ENCODE assay signal across 10 cellular contexts in the genomic region with DNA sequence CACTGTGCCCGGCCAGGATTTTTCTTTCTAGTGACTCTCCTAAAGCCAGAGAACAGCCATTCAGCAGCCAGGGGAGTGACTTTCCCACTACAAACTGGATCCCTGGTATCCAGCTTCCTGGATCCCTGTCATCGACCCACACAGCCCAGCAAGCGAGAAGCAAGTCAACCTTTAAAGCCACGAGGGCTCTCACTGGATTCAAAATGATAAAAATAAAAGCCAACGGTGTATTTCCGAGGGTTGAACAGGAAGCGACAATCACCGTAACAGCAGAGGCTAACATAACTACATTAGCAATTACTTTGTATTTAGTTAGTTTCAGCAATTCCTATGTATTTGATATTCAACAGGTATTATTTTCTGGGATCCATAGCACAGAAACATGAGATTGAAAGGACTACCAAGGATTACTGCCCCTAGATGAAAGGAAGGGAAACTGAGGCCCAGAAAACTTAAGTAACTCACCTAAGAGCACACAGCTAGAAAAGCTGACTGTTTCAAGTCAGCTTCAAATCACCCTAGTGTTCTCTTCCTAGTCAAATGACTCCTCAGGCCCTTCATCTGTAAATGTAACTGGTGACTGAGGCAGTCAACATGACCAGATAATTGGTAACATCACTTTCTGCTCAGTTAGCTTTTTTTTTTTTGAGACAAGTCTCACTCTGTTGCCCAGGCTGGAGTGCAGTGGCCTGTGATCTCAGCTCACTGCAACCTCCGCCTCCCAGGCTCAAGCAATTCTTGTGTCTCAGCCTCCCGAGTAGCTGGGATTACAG. TPM values are rescaled to one million over a fixed set of nuclear protein-coding genes. Genes with fewer than 3 reads are reported as not detected.
A peak's percentile ranks its signal among the peaks of the same experiment; 100 is the strongest.
DNase-seq lines count a peak whose midpoint lies in the region; ATAC-seq and TF ChIP-seq lines count a peak whose summit lies in the region.
"Had no signal": no experiment of that assay in that cellular context is flagged by ENCODE, and none has a peak within 500 bp of the region (broad histone marks: within the 10 kb centered on the region; RNA-seq: fewer than 3 reads in every experiment).

No MANE protein-coding gene starts in this region.

- TF ChIP-seq RAD21 in liver (IDR thresholded peaks at IDR 0.05): no peak

- H3K36me3 Mint-ChIP-seq in activated CD4-positive, alpha-beta T cell treated with anti-CD3 and anti-CD28 coated beads for 36 hours (ENCODE audit: low read depth): peaks cover 24% of the 10 kb centered on the region

- peak; percentile 6 for ATAC-seq in activated CD4-positive, alpha-beta T cell treated with anti-CD3 and anti-CD28 coated beads for 36 hours
- ATAC-seq in HG02678 (IDR thresholded peaks at IDR 0.05; ENCODE audit: unreplicated experiment) (no peak), GM18517 (IDR thresholded peaks at IDR 0.05; ENCODE audit: unreplicated experiment) (no peak)

- peak overlapping the region; percentile 60 for H3K4me3 Mint-ChIP-seq in activated CD4-positive, alpha-beta T cell treated with anti-CD3 and anti-CD28 coated beads for 36 hours

- H3K36me3 ChIP-seq in ascending aorta (no peaks in the 10 kb centered on the region), liver (ENCODE audit: control insufficient read depth in 4 of 4, insufficient read depth in 3 of 4, low read depth in 1 of 4, low read length in 3 of 4) (peaks cover 0 to 6% (median 0%) of the 10 kb centered on the region in 4 donors)
- H3K36me3 ChIP-seq: SJSA1 had no signal

- H3K27ac ChIP-seq in ascending aorta: peak overlapping the region; percentile 100
- peak overlapping the region; percentile 26 to 93 for H3K27ac ChIP-seq in liver (ENCODE audit: low read depth in 1 of 2, low read length in 2 of 2)
- peak overlapping the region; percentile 20 for H3K27ac ChIP-seq in temporal lobe (ENCODE audit: low read depth, low read length)
- H3K27ac ChIP-seq: SJSA1 had no signal

- H3K4me1 ChIP-seq in ascending aorta: peaks cover 16 to 23% of the 10 kb centered on the region in 2 donors
- H3K4me1 ChIP-seq in liver (ENCODE audit: control insufficient read depth in 4 of 4, insufficient read depth in 4 of 4, low read length in 3 of 4): peaks cover 6 to 15% (median 10%) of the 10 kb centered on the region in 4 donors

- no peaks in the 10 kb centered on the region for H3K9me3 ChIP-seq in ascending aorta
- peaks cover 0 to 3% (median 1%) of the 10 kb centered on the region in 4 donors for H3K9me3 ChIP-seq in liver (ENCODE audit: control insufficient read depth in 4 of 4, low read length in 3 of 4)

- intact Hi-C loops in activated CD4-positive, alpha-beta T cell treated with anti-CD3 and anti-CD28 coated beads for 36 hours (cut with DNase I, micrococcal nuclease): loop anchor here in 1 of 2 experiments (10.0 kb wide), 1 partner anchor 1069 kb away; a partner anchor contains a TSS
- intact Hi-C loops in ascending aorta (cut with DNase I): loop anchor here (2.0 to 10.0 kb wide), 5 partner anchors 25 to 1209 kb away; a partner anchor contains a TSS

- H3K27ac Mint-ChIP-seq in activated CD4-positive, alpha-beta T cell treated with anti-CD3 and anti-CD28 coated beads for 36 hours: peak overlapping the region; percentile 96

- no peaks in the 10 kb centered on the region for H3K27me3 Mint-ChIP-seq in activated CD4-positive, alpha-beta T cell treated with anti-CD3 and anti-CD28 coated beads for 36 hours

- POLR2A ChIA-PET in activated CD4-positive, alpha-beta T cell treated with anti-CD3 and anti-CD28 coated beads for 36 hours (lab: Charles Lee): interaction anchor here (0.7 to 1.7 kb wide), 2 partner anchors 16 to 21 kb away, joined by 5 to 10 read pairs; no protein-coding TSS in a partner anchor

- H3K9ac ChIP-seq in liver (ENCODE audit: low read depth in 1 of 2, low read length in 2 of 2): peak overlapping the region in 1 of 2 donors; percentile 25

- H3K27me3 ChIP-seq in ascending aorta (no peaks in the 10 kb centered on the region), liver (ENCODE audit: control insufficient read depth in 4 of 4, insufficient read depth in 4 of 4, low read length in 3 of 4) (no peaks in the 10 kb centered on the region)
- H3K27me3 ChIP-seq: SJSA1 had no signal

- H3K9me3 Mint-ChIP-seq in activated CD4-positive, alpha-beta T cell treated with anti-CD3 and anti-CD28 coated beads for 36 hours (ENCODE audit: low read depth): peaks cover 4% of the 10 kb centered on the region

- DNase-seq in activated CD4-positive, alpha-beta T cell treated with anti-CD3 and anti-CD28 coated beads for 36 hours: peak; percentile 49
- DNase-seq in activated CD4-positive, alpha-beta T cell treated with anti-CD3 and anti-CD28 coated beads for 48 hours: no peak
- no peak for DNase-seq in ascending aorta (ENCODE audit: low spot score in 2 of 2)
- no peak for DNase-seq in GM19238 (ENCODE audit: insufficient read length, low spot score)

- H3K4me1 Mint-ChIP-seq in activated CD4-positive, alpha-beta T cell treated with anti-CD3 and anti-CD28 coated beads for 36 hours: peaks cover 53% of the 10 kb centered on the region

- WGBS in liver: 67% methylated on average over 10 of the region's 10 CpGs

- TF ChIP-seq CTCF in ascending aorta (IDR thresholded peaks at IDR 0.05): no peak
- no peak for TF ChIP-seq CTCF in liver (IDR thresholded peaks at IDR 0.05; ENCODE audit: low read depth, low read length, missing input control)

- CTCF ChIA-PET in activated CD4-positive, alpha-beta T cell treated with anti-CD3 and anti-CD28 coated beads for 36 hours (lab: Charles Lee): interaction anchor here (0.6 to 1.3 kb wide), 3 partner anchors 18 to 56 kb away, joined by 3 to 4 read pairs (median 4); no protein-coding TSS in a partner anchor

- H3K4me3 ChIP-seq in ascending aorta (no peak overlapping the region), liver (ENCODE audit: low read depth in 1 of 3, low read length in 3 of 3) (no peak overlapping the region)
- H3K4me3 ChIP-seq: SJSA1 had no signal

TF ChIP-seq in liver, 16 proteins besides CTCF, POLR2A, EP300 and RAD21 (continues in another document):
- TF ChIP-seq FOXA2 (IDR thresholded peaks at IDR 0.05) (no peak), HNF4G (IDR thresholded peaks at IDR 0.05) (no peak), YY1 (IDR thresholded peaks at IDR 0.05) (no peak), TAF1 (conservative IDR thresholded peaks at IDR 0.05) (no peak), JUND (IDR thresholded peaks at IDR 0.05) (no peak)
- TF ChIP-seq, protein P1, sequence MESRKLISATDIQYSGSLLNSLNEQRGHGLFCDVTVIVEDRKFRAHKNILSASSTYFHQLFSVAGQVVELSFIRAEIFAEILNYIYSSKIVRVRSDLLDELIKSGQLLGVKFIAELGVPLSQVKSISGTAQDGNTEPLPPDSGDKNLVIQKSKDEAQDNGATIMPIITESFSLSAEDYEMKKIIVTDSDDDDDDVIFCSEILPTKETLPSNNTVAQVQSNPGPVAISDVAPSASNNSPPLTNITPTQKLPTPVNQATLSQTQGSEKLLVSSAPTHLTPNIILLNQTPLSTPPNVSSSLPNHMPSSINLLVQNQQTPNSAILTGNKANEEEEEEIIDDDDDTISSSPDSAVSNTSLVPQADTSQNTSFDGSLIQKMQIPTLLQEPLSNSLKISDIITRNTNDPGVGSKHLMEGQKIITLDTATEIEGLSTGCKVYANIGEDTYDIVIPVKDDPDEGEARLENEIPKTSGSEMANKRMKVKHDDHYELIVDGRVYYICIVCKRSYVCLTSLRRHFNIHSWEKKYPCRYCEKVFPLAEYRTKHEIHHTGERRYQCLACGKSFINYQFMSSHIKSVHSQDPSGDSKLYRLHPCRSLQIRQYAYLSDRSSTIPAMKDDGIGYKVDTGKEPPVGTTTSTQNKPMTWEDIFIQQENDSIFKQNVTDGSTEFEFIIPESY (IDR thresholded peaks at IDR 0.05): no peak

RNA-seq across cellular contexts. Expression of a gene that starts 2.7 kb away (rescaled TPM):
- total RNA-seq in activated CD4-positive, alpha-beta T cell treated with anti-CD3 and anti-CD28 coated beads for 36 hours: 10 to 100 TPM; 14.2 to 15.3 TPM
- total RNA-seq in ascending aorta: 3.3 TPM
- total RNA-seq in liver: 1 to 10 TPM; 3.7 to 5.6 TPM
- polyA plus RNA-seq in liver: 1 to 10 TPM; 1.8 to 3.3 TPM
- 2.7 TPM for total RNA-seq in temporal lobe

RNA-seq across cellular contexts. Expression of a gene that starts 24.5 kb away (rescaled TPM):
- not detected for total RNA-seq in activated CD4-positive, alpha-beta T cell treated with anti-CD3 and anti-CD28 coated beads for 36 hours
- total RNA-seq in ascending aorta: not detected
- total RNA-seq in liver: not detected
- not detected for polyA plus RNA-seq in liver
- total RNA-seq in temporal lobe: not detected
- total RNA-seq: HT1080, SJSA1 had no signal

RNA-seq across cellular contexts. Expression of a gene that starts 28.1 kb away (rescaled TPM):
- 10 to 100 TPM; 49.8 to 52.0 TPM for total RNA-seq in activated CD4-positive, alpha-beta T cell treated with anti-CD3 and anti-CD28 coated beads for 36 hours
- total RNA-seq in ascending aorta: 4.2 TPM
- total RNA-seq in liver: 1 to 10 TPM; 1.9 to 2.8 TPM
- polyA plus RNA-seq in liver: 1 to 10 TPM; 1.0 to 1.2 TPM
- total RNA-seq in temporal lobe: 5.9 TPM

RNA-seq across cellular contexts. Expression of a gene that starts 51.2 kb away (rescaled TPM):
- 10 to 100 TPM; 55.8 to 61.6 TPM for total RNA-seq in activated CD4-positive, alpha-beta T cell treated with anti-CD3 and anti-CD28 coated beads for 36 hours
- total RNA-seq in ascending aorta (35.0 TPM), liver (10 to 100 TPM in 1 of 2 donors, 1 to 10 TPM in 1; 3.8 to 10.4 TPM), temporal lobe (12.5 TPM)
- polyA plus RNA-seq in liver: 1 to 10 TPM; 2.6 to 7.3 TPM

RNA-seq across cellular contexts. Expression of a gene that starts 58.4 kb away (rescaled TPM):
- under 1 TPM in 1 of 2 experiments, not detected in 1; 0.16 TPM for total RNA-seq in activated CD4-positive, alpha-beta T cell treated with anti-CD3 and anti-CD28 coated beads for 36 hours
- total RNA-seq in ascending aorta: 1.7 TPM
- total RNA-seq in liver: 1 to 10 TPM; 1.4 to 6.6 TPM
- polyA plus RNA-seq in liver: 10 to 100 TPM in 1 of 2 donors, 1 to 10 TPM in 1; 5.3 to 17.9 TPM
- 4.9 TPM for total RNA-seq in temporal lobe
- total RNA-seq: SJSA1 had no signal

Comparison
In these comparisons a context has a peak if more than half of its experiments do, and no peak if none do; other contexts are left out.
1. H3K27ac ChIP-seq: peak in every context shown above with its lines; median percentile 100 in ascending aorta; 60 in liver; 20 in temporal lobe.